8 cellular contexts compared by ENCODE assay signal in genomic region chr15:57527382-57528091, GRCh38.
DNase-seq lines count a peak whose midpoint lies in the region; ATAC-seq, FAIRE-seq and TF ChIP-seq lines count a peak whose summit lies in the region.

No MANE protein-coding gene starts in this region.

- TF ChIP-seq EP300 in GM12878 (IDR thresholded peaks at IDR 0.05; ENCODE audit: borderline replicate concordance in 1 of 2, control insufficient read depth in 1 of 2, low read depth in 2 of 2, low read length in 2 of 2): no peak

- no peaks in the 10 kb centered on the region for H3K36me3 Mint-ChIP-seq in stimulated activated effector memory CD8-positive, alpha-beta T cell treated with anti-CD3 and anti-CD28 coated beads, Interleukin-12 subunit alpha, Interleukin-12 subunit beta, amount 100 ng/mL, for 72 hours

- peak; percentile 43 for TF ChIP-seq CTCF in GM10248 (IDR thresholded peaks at IDR 0.05; ENCODE audit: control extremely low read depth, extremely low read depth, low read depth, missing control alignments)
- peak; percentile 34 to 74 (median 38); a peak in 5 of 6 replicates for TF ChIP-seq CTCF in GM12878 (IDR thresholded peaks at IDR 0.05 in 2 of 3, conservative IDR thresholded peaks at IDR 0.05 in 1 of 3; ENCODE audit: control insufficient read depth in 2 of 3, extremely low read depth in 1 of 3, insufficient read depth in 1 of 3, low read depth in 3 of 3, low read length in 3 of 3)

- H3K27ac Mint-ChIP-seq in stimulated activated effector memory CD8-positive, alpha-beta T cell treated with anti-CD3 and anti-CD28 coated beads, Interleukin-12 subunit alpha, Interleukin-12 subunit beta, amount 100 ng/mL, for 72 hours: no peak overlapping the region

- H4K20me1 ChIP-seq in GM12878 (ENCODE audit: control insufficient read depth, insufficient read depth): no peaks in the 10 kb centered on the region

- TF ChIP-seq RAD21 in GM12878 (IDR thresholded peaks at IDR 0.05; ENCODE audit: insufficient read depth, low read depth, low read length): peak; percentile 75

- RAD21 ChIA-PET in GM12878 (lab: Charles Lee; ENCODE audit: unreplicated experiment): interaction anchor here (0.7 to 4.6 kb wide), 29 partner anchors 10 to 1037 kb away, joined by 3 to 156 read pairs (median 4); partner anchors contain the start of gene CGNL1

- DNase-seq in ACHN (peak; percentile 74), GM10248 (ENCODE audit: extremely low spot score) (peak; percentile 58), HuH-7 (ENCODE audit: low spot score) (peak; percentile 41), NCI-H82 (lab: John Stamatoyannopoulos, UW) (peak; percentile 97), GM12878 (ENCODE audit: low read depth, low spot score) (peak; percentile 46), iPS-NIHi11 (ENCODE audit: low spot score) (peak; percentile 64), 8988T (no peak)
- DNase-seq in stimulated activated effector memory CD8-positive, alpha-beta T cell treated with anti-CD3 and anti-CD28 coated beads, Interleukin-12 subunit alpha, Interleukin-12 subunit beta, amount 100 ng/mL, for 72 hours (ENCODE audit: low spot score in 2 of 2): peak in 1 of 2 donors; percentile 50

- no peak overlapping the region for H3K9ac ChIP-seq in GM12878 (ENCODE audit: control insufficient read depth, insufficient read depth, low read length)

- H3K9me3 ChIP-seq in GM12878 (replicated peaks; ENCODE audit: control insufficient read depth, insufficient read depth, low read length): no peaks in the 10 kb centered on the region

- no peaks in the 10 kb centered on the region for H3K4me1 Mint-ChIP-seq in stimulated activated effector memory CD8-positive, alpha-beta T cell treated with anti-CD3 and anti-CD28 coated beads, Interleukin-12 subunit alpha, Interleukin-12 subunit beta, amount 100 ng/mL, for 72 hours

- H3K4me2 ChIP-seq in GM12878 (ENCODE audit: control insufficient read depth, insufficient read depth): no peak overlapping the region

- no peaks in the 10 kb centered on the region for H3K9me3 Mint-ChIP-seq in stimulated activated effector memory CD8-positive, alpha-beta T cell treated with anti-CD3 and anti-CD28 coated beads, Interleukin-12 subunit alpha, Interleukin-12 subunit beta, amount 100 ng/mL, for 72 hours

- no peak overlapping the region for H3K4me3 ChIP-seq in GM12878

- peak; percentile 93 for ATAC-seq in GM12878
- ATAC-seq in stimulated activated effector memory CD8-positive, alpha-beta T cell treated with anti-CD3 and anti-CD28 coated beads, Interleukin-12 subunit alpha, Interleukin-12 subunit beta, amount 100 ng/mL, for 72 hours: peak; percentile 45

- CTCF ChIA-PET in GM10248 (lab: Yijun Ruan, JAX): interaction anchor here (0.7 to 6.4 kb wide), 46 partner anchors 9 to 1282 kb away, joined by 3 to 134 read pairs (median 4); no protein-coding TSS in a partner anchor
- CTCF ChIA-PET in GM12878 (lab: Yijun Ruan, JAX): interaction anchor here (0.6 to 6.0 kb wide), 54 partner anchors 10 to 1039 kb away, joined by 3 to 242 read pairs (median 4); partner anchors contain the start of gene TCF12

- intact Hi-C loops in GM12878 (cut with micrococcal nuclease; ENCODE audit: unreplicated experiment): loop anchor here (1.0 to 10.0 kb wide), 4 partner anchors 187 to 1031 kb away; no protein-coding TSS in a partner anchor

- no peak overlapping the region for H2AFZ ChIP-seq in GM12878 (ENCODE audit: control insufficient read depth, low read depth, low read length)

- H3K79me2 ChIP-seq in GM12878 (ENCODE audit: control insufficient read depth, insufficient read depth, low read length): no peaks in the 10 kb centered on the region

- no peaks in the 10 kb centered on the region for H3K36me3 ChIP-seq in GM12878 (ENCODE audit: control insufficient read depth in 2 of 2, insufficient read depth in 2 of 2, low read length in 1 of 2)

- 25% methylated on average over 9 of the region's 9 CpGs for WGBS in GM12878 (ENCODE audit: insufficient coverage, insufficient replicate concordance, low lambda C conversion rate, missing lambda C conversion rate)

- H3K4me3 Mint-ChIP-seq in stimulated activated effector memory CD8-positive, alpha-beta T cell treated with anti-CD3 and anti-CD28 coated beads, Interleukin-12 subunit alpha, Interleukin-12 subunit beta, amount 100 ng/mL, for 72 hours: no peak overlapping the region

- SMC1A ChIA-PET in GM12878 (lab: Charles Lee; ENCODE audit: uncharacterized antibody, unreplicated experiment): interaction anchor here (0.5 to 4.6 kb wide), 36 partner anchors 9 to 1037 kb away, joined by 3 to 83 read pairs (median 4); no protein-coding TSS in a partner anchor

- no peak for FAIRE-seq in GM12878 (lab: Jason Lieb, UNC)

- no peak for TF ChIP-seq POLR2A in GM12878 (IDR thresholded peaks at IDR 0.05; ENCODE audit: low read depth, low read length)

- BruUV-seq in GM12878 (replicated peaks; lab: Mats Ljungman, UMichigan): no TSS peak

- no peaks in the 10 kb centered on the region for H3K4me1 ChIP-seq in GM12878 (ENCODE audit: control insufficient read depth, insufficient read depth, low read length)

- POLR2A ChIA-PET in GM10248 (lab: Yijun Ruan, JAX): no interaction called here
- POLR2A ChIA-PET in GM12878 (lab: Charles Lee): no interaction called here

- H3K27ac ChIP-seq in GM12878 (ENCODE audit: control insufficient read depth, insufficient read depth): no peak overlapping the region

- no peaks in the 10 kb centered on the region; a peak in 1 of 4 replicates for H3K27me3 ChIP-seq in GM12878 (replicated peaks in 1 of 2; ENCODE audit: control insufficient read depth in 2 of 2, insufficient read depth in 2 of 2, low read length in 1 of 2)

- in situ Hi-C loops in ACHN (cut with HindIII; ENCODE audit: low pct_ligation_motif_present, low pct_unique_long_range_greater_than_20kb, low sequenced_read_pairs): loop anchor here (25.0 kb wide), 1 partner anchor 190 kb away; no protein-coding TSS in a partner anchor
- in situ Hi-C loops in GM12878 (cut with MboI): loop anchor here (5.0 to 25.0 kb wide), 3 partner anchors 185 to 715 kb away; no protein-coding TSS in a partner anchor

TF ChIP-seq in GM12878, 131 proteins besides CTCF, POLR2A, EP300 and RAD21:
- TF ChIP-seq SIN3A (IDR thresholded peaks at IDR 0.05; ENCODE audit: low read depth, low read length): no peak
- TF ChIP-seq SMC3 (IDR thresholded peaks at IDR 0.05; ENCODE audit: borderline replicate concordance, low read length): peak; percentile 88
- no peak for TF ChIP-seq ATF3 (IDR thresholded peaks at IDR 0.05; ENCODE audit: borderline replicate concordance, extremely low read depth, low read depth, low read length)
- no peak for TF ChIP-seq RB1 (IDR thresholded peaks at IDR 0.05; ENCODE audit: borderline replicate concordance)
- TF ChIP-seq E2F8 (IDR thresholded peaks at IDR 0.05; ENCODE audit: low read depth, partially characterized antibody): no peak
- peak; percentile 83 for TF ChIP-seq MEF2B (IDR thresholded peaks at IDR 0.05; ENCODE audit: partially characterized antibody, poor library complexity, severe bottlenecking)
